Comparison of ENCODE assay signal across 17 cellular contexts in genomic region chr3:106204160-106204868, GRCh38.
DNase-seq lines count a peak whose midpoint lies in the region; TF ChIP-seq lines count a peak whose summit lies in the region.
"Had no signal": no experiment of that assay in that cellular context is flagged by ENCODE, and none has a peak within 500 bp of the region (broad histone marks: within the 10 kb centered on the region; RNA-seq: fewer than 3 reads in every experiment).

No MANE protein-coding gene starts in this region.

- H3K36me3 ChIP-seq in sigmoid colon: no peaks in the 10 kb centered on the region
- H3K36me3 ChIP-seq: ovary had no signal

- no peak for TF ChIP-seq EP300 in sigmoid colon (IDR thresholded peaks at IDR 0.05)

- DNase-seq in stimulated activated CD4-positive, alpha-beta T cell treated with anti-CD3 and anti-CD28 coated beads, Interleukin-15, amount 100 ng/mL, for 24 hours: peak; percentile 8
- no peak for DNase-seq in stimulated activated CD4-positive, alpha-beta T cell treated with anti-CD3 and anti-CD28 coated beads, Interleukin-2, amount 100 ng/mL, for 48 hours
- DNase-seq in activated T-helper 1 cell treated with anti-CD3 and anti-CD28 coated beads, Interleukin-12 subunit alpha, Interleukin-12 subunit beta, Interleukin-2, Interleukin-4 antibody, amounts not matched to agents 30 ng/mL and 10 ng/mL and 1 ng/mL, durations not matched to agents 14 hours and 24 hours and 36 hours (ENCODE audit: low spot score): no peak
- DNase-seq in iPS-NIHi11 (ENCODE audit: low spot score): peak; percentile 10
- no peak for DNase-seq in SK-N-DZ (ENCODE audit: low spot score)
- DNase-seq in KG1 (lab: John Stamatoyannopoulos, UW): no peak
- no peak for DNase-seq in sigmoid colon
- DNase-seq: activated CD4-positive, alpha-beta T cell treated with anti-CD3 and anti-CD28 coated beads, Interleukin-2, amount 50 U/mL, for 48 hours; CD4-positive, alpha-beta T cell; DMS53; GF-D8; left colon; naive thymus-derived CD4-positive, alpha-beta T cell; NCI-H187; NCI-H526 treated with DMSO at 0.1 percent for 48 hours; ovary had no signal

- no peaks in the 10 kb centered on the region for H3K9me3 ChIP-seq in sigmoid colon
- H3K9me3 ChIP-seq: ovary had no signal

- intact Hi-C loops in activated T-helper 1 cell treated with anti-CD3 and anti-CD28 coated beads, Interleukin-12 subunit alpha, Interleukin-12 subunit beta, Interleukin-2, Interleukin-4 antibody, amounts not matched to agents 30 ng/mL and 10 ng/mL and 1 ng/mL, durations not matched to agents 14 hours and 24 hours and 36 hours (cut with micrococcal nuclease): no loop called here
- intact Hi-C loops in sigmoid colon (cut with DNase I): no loop called here

- no peak for TF ChIP-seq CTCF in sigmoid colon (IDR thresholded peaks at IDR 0.05)

- H3K4me3 Mint-ChIP-seq in activated T-helper 1 cell treated with anti-CD3 and anti-CD28 coated beads, Interleukin-12 subunit alpha, Interleukin-12 subunit beta, Interleukin-2, Interleukin-4 antibody, amounts not matched to agents 30 ng/mL and 10 ng/mL and 1 ng/mL, durations not matched to agents 14 hours and 24 hours and 36 hours: no peak overlapping the region
- H3K4me3 Mint-ChIP-seq: CD4-positive, alpha-beta T cell; naive thymus-derived CD4-positive, alpha-beta T cell had no signal

- H3K4me3 ChIP-seq in sigmoid colon: no peak overlapping the region
- H3K4me3 ChIP-seq: ovary had no signal

- peaks cover 19% of the 10 kb centered on the region for H3K9me3 Mint-ChIP-seq in activated T-helper 1 cell treated with anti-CD3 and anti-CD28 coated beads, Interleukin-12 subunit alpha, Interleukin-12 subunit beta, Interleukin-2, Interleukin-4 antibody, amounts not matched to agents 30 ng/mL and 10 ng/mL and 1 ng/mL, durations not matched to agents 14 hours and 24 hours and 36 hours

- H3K4me1 Mint-ChIP-seq in activated T-helper 1 cell treated with anti-CD3 and anti-CD28 coated beads, Interleukin-12 subunit alpha, Interleukin-12 subunit beta, Interleukin-2, Interleukin-4 antibody, amounts not matched to agents 30 ng/mL and 10 ng/mL and 1 ng/mL, durations not matched to agents 14 hours and 24 hours and 36 hours (ENCODE audit: low read depth): peaks cover 49% of the 10 kb centered on the region

- peaks cover 19% of the 10 kb centered on the region for H3K36me3 Mint-ChIP-seq in activated T-helper 1 cell treated with anti-CD3 and anti-CD28 coated beads, Interleukin-12 subunit alpha, Interleukin-12 subunit beta, Interleukin-2, Interleukin-4 antibody, amounts not matched to agents 30 ng/mL and 10 ng/mL and 1 ng/mL, durations not matched to agents 14 hours and 24 hours and 36 hours (ENCODE audit: low read depth)

- peaks cover 0 to 9% (median 3%) of the 10 kb centered on the region in 4 donors for H3K4me1 ChIP-seq in sigmoid colon

- peak overlapping the region; percentile 67 for H3K27ac Mint-ChIP-seq in activated T-helper 1 cell treated with anti-CD3 and anti-CD28 coated beads, Interleukin-12 subunit alpha, Interleukin-12 subunit beta, Interleukin-2, Interleukin-4 antibody, amounts not matched to agents 30 ng/mL and 10 ng/mL and 1 ng/mL, durations not matched to agents 14 hours and 24 hours and 36 hours
- H3K27ac Mint-ChIP-seq: CD4-positive, alpha-beta T cell had no signal

- no peaks in the 10 kb centered on the region for H3K27me3 ChIP-seq in sigmoid colon
- H3K27me3 ChIP-seq: ovary had no signal

- no peak for TF ChIP-seq POLR2A in sigmoid colon (IDR thresholded peaks at IDR 0.05)

- no peak overlapping the region for H3K27ac ChIP-seq in sigmoid colon
- H3K27ac ChIP-seq: ovary, RWPE1 had no signal

- H3K27me3 Mint-ChIP-seq in activated T-helper 1 cell treated with anti-CD3 and anti-CD28 coated beads, Interleukin-12 subunit alpha, Interleukin-12 subunit beta, Interleukin-2, Interleukin-4 antibody, amounts not matched to agents 30 ng/mL and 10 ng/mL and 1 ng/mL, durations not matched to agents 14 hours and 24 hours and 36 hours (ENCODE audit: insufficient read depth): no peaks in the 10 kb centered on the region
- H3K27me3 Mint-ChIP-seq: CD4-positive, alpha-beta T cell; naive thymus-derived CD4-positive, alpha-beta T cell had no signal

- 83 to 92% methylated on average over 5 of the region's 5 CpGs for WGBS in sigmoid colon, 2 donors

Comparison
In these comparisons a context has a peak if more than half of its experiments do, and no peak if none do; other contexts are left out.
1. DNase-seq: peak in stimulated activated CD4-positive, alpha-beta T cell treated with anti-CD3 and anti-CD28 coated beads, Interleukin-15, amount 100 ng/mL, for 24 hours (single experiment) and iPS-NIHi11 (single experiment); none in stimulated activated CD4-positive, alpha-beta T cell treated with anti-CD3 and anti-CD28 coated beads, Interleukin-2, amount 100 ng/mL, for 48 hours (0 of 2), activated T-helper 1 cell treated with anti-CD3 and anti-CD28 coated beads, Interleukin-12 subunit alpha, Interleukin-12 subunit beta, Interleukin-2, Interleukin-4 antibody, amounts not matched to agents 30 ng/mL and 10 ng/mL and 1 ng/mL, durations not matched to agents 14 hours and 24 hours and 36 hours (single experiment), SK-N-DZ (single experiment), KG1 (single experiment) and sigmoid colon (single experiment).